Comparison of ENCODE assay signal across 8 cellular contexts in genomic region chr4:163048447-163048846, GRCh38.
DNase-seq lines count a peak whose midpoint lies in the region; ATAC-seq, FAIRE-seq and TF ChIP-seq lines count a peak whose summit lies in the region.

No MANE protein-coding gene starts in this region.

- FAIRE-seq in frontal cortex (lab: Jason Lieb, UNC): no peak

- DNase-seq in NCI-H82 (lab: John Stamatoyannopoulos, UW) (peak; percentile 63), NCI-H82 treated with DMSO at 0.1 percent for 48 hours (lab: John Stamatoyannopoulos, UW; ENCODE audit: unreplicated experiment) (no peak), UCSD-AML1 (lab: John Stamatoyannopoulos, UW; ENCODE audit: unreplicated experiment) (peak; percentile 8), iPS-NIHi7 (ENCODE audit: extremely low spot score) (peak; percentile 64), frontal cortex (ENCODE audit: low spot score in 2 of 2) (no peak), ovary (no peak)

- 66 to 78% (median 73%) methylated on average over 3 of the region's 3 CpGs for WGBS in ovary, 3 donors

- H3K27me3 ChIP-seq in ovary: no peaks in the 10 kb centered on the region

- H3K9me3 ChIP-seq in ovary: no peaks in the 10 kb centered on the region

- no peak overlapping the region for H3K4me3 ChIP-seq in ovary

- intact Hi-C loops in ovary (cut with DNase I): loop anchor here in 1 of 4 donors (5.0 kb wide), 1 partner anchor 1709 kb away; no protein-coding TSS in a partner anchor

- no peak for TF ChIP-seq POLR2A in ovary (IDR thresholded peaks at IDR 0.05)

- no peaks in the 10 kb centered on the region for H3K4me1 ChIP-seq in ovary (ENCODE audit: insufficient read depth)

- TF ChIP-seq EP300 in ovary (IDR thresholded peaks at IDR 0.05): no peak

- ATAC-seq in GM21381 (IDR thresholded peaks at IDR 0.05; ENCODE audit: unreplicated experiment) (peak; percentile 79), HG03565 (IDR thresholded peaks at IDR 0.05; ENCODE audit: unreplicated experiment) (peak; percentile 91)

- no peak for TF ChIP-seq CTCF in ovary (IDR thresholded peaks at IDR 0.05)

- no peaks in the 10 kb centered on the region for H3K36me3 ChIP-seq in ovary

- H3K27ac ChIP-seq in ovary: no peak overlapping the region

Comparison
In these comparisons a context has a peak if more than half of its experiments do, and no peak if none do; other contexts are left out.
1. DNase-seq: peak in NCI-H82 (single experiment), UCSD-AML1 (single experiment) and iPS-NIHi7 (single experiment); none in NCI-H82 treated with DMSO at 0.1 percent for 48 hours (single experiment), frontal cortex (0 of 2) and ovary (0 of 5).